9 cellular contexts compared by ENCODE assay signal in genomic region chr18:59272971-59273935, GRCh38. TPM values are rescaled to one million over a fixed set of nuclear protein-coding genes. Genes with fewer than 3 reads are reported as not detected.
DNase-seq lines count a peak whose midpoint lies in the region; ATAC-seq, FAIRE-seq and TF ChIP-seq lines count a peak whose summit lies in the region.
"Had no signal": no experiment of that assay in that cellular context is flagged by ENCODE, and none has a peak within 500 bp of the region (broad histone marks: within the 10 kb centered on the region; RNA-seq: fewer than 3 reads in every experiment).

RAX (minus strand) TSS chr18:59273454; CDS start chr18:59273206, 248 bp downstream.

- POLR2A ChIA-PET in A673 (lab: Charles Lee; ENCODE audit: low non-redundant PET), result no interaction called here

- H3K9me3 ChIP-seq in A673 (ENCODE audit: low read depth, low read length, poor library complexity, severe bottlenecking) (no peaks in the 10 kb centered on the region), WERI-Rb-1 (ENCODE audit: severe bottlenecking) (no peaks in the 10 kb centered on the region)

- intact Hi-C loops in A673 (cut with micrococcal nuclease; ENCODE audit: unreplicated experiment), result no loop called here
- intact Hi-C loops in left ventricle myocardium superior (cut with micrococcal nuclease), result no loop called here

- H3K4me3 ChIP-seq in A673 (ENCODE audit: low read depth, low read length, poor library complexity, severe bottlenecking) (peak within 1 kb of the TSS; percentile 81), WERI-Rb-1 (ENCODE audit: low read depth, low read length) (peak within 1 kb of the TSS; percentile 68), skin epidermis (peak within 1 kb of the TSS in 6 of 7 experiments; percentile 6 to 27 (median 20))

- DNase-seq in A673 (ENCODE audit: low spot score) (peak; percentile 92), WERI-Rb-1 (peak; percentile 98), left ventricle myocardium superior (peak; percentile 30), NCI-H146 (lab: John Stamatoyannopoulos, UW) (no peak), HTR-8/SVneo (ENCODE audit: insufficient read length, low spot score) (no peak), KG1 (lab: John Stamatoyannopoulos, UW) (no peak)

- FAIRE-seq in HTR-8/SVneo (lab: Jason Lieb, UNC), result no peak

- BruUV-seq in A673 (replicated peaks; lab: Mats Ljungman, UMichigan), result no TSS peak

- H3K27me3 ChIP-seq in A673 (replicated peaks; ENCODE audit: insufficient read depth, low read depth, low read length, poor library complexity) (no peaks in the 10 kb centered on the region), WERI-Rb-1 (ENCODE audit: insufficient read depth, low read depth, severe bottlenecking) (no peaks in the 10 kb centered on the region)

- H3K27ac ChIP-seq in A673 (ENCODE audit: low read depth, low read length, poor library complexity, severe bottlenecking) (peak within 1 kb of the TSS; percentile 74), WERI-Rb-1 (peak within 1 kb of the TSS; percentile 92), skin epidermis (no peak within 1 kb of the TSS)

- peak; percentile 76 for ATAC-seq in GM19438 (IDR thresholded peaks at IDR 0.05; ENCODE audit: low read depth, unreplicated experiment)
- peak; percentile 47 for ATAC-seq in left ventricle myocardium superior

- H3K36me3 ChIP-seq in A673 (ENCODE audit: insufficient read depth, low read length, poor library complexity, severe bottlenecking), result peaks cover 5% of the 10 kb centered on the region
- peaks cover 46% of the 10 kb centered on the region for H3K36me3 ChIP-seq in WERI-Rb-1

- peak; percentile 77 for TF ChIP-seq CTCF in A673 (conservative IDR thresholded peaks at IDR 0.05; ENCODE audit: low read depth, low read length)
- peak; percentile 82 for TF ChIP-seq CTCF in WERI-Rb-1 (IDR thresholded peaks at IDR 0.05; ENCODE audit: low read depth, low read length)

- H3K4me1 ChIP-seq in A673 (ENCODE audit: insufficient read depth, low read length, poor library complexity, severe bottlenecking), result peaks cover 26% of the 10 kb centered on the region

- CTCF ChIA-PET in A673 (lab: Charles Lee), result interaction anchor here (1.0 to 1.5 kb wide), 2 partner anchors 9 to 35 kb away, joined by 5 to 15 read pairs; no protein-coding TSS in a partner anchor

RNA-seq across cellular contexts. Expression of gene RAX, which starts in this region (rescaled TPM):
- 18.3 and 19.3 TPM in 2 replicates for total RNA-seq in A673 (2021)
- total RNA-seq in left ventricle myocardium superior, result not detected
- total RNA-seq: subcutaneous adipose tissue had no signal

Comparison
In these comparisons a context has a peak if more than half of its experiments do, and no peak if none do; other contexts are left out.
1. RNA of gene RAX (total RNA-seq): 18.3 to 19.3 TPM in A673; not detected in left ventricle myocardium superior (single experiment); every median in the first group is over 10 times any median in the second.
2. Peak in DNase-seq and ATAC-seq in left ventricle myocardium superior; RNA of the gene not detected or under 1 TPM.
3. DNase-seq: peak in A673 (single experiment) and WERI-Rb-1 (single experiment); none in NCI-H146 (single experiment), HTR-8/SVneo (single experiment) and KG1 (single experiment).
4. H3K27ac ChIP-seq: peak in A673 (single experiment) and WERI-Rb-1 (single experiment); none in skin epidermis (0 of 21).
5. H3K4me3 ChIP-seq: peak in every context shown above with its lines; median percentile 81 in A673; 68 in WERI-Rb-1; 20 in skin epidermis.